8 cellular contexts compared by ENCODE assay signal in the genomic region with DNA sequence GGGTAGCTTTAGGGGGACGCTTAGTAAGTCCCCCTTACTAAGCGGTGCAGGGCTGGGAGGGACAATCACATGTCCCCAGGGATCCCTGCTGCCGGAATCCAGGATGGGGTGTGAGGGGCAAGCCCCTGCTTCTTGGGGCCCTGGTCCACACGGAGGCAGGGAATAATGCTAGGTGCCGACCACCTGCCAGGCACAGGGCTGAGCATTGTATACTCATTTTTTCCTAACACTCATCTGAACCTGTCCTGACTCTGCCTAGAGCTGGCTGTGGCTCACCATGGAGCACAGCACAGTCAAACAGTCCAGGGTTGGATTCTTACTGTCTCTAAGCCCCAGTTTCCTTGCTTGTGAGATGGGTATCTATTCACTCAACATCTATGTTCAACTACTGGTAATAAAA. TPM values are rescaled to one million over a fixed set of nuclear protein-coding genes. Genes with fewer than 3 reads are reported as not detected.
A peak's percentile ranks its signal among the peaks of the same experiment; 100 is the strongest.
DNase-seq lines count a peak whose midpoint lies in the region; ATAC-seq, FAIRE-seq and TF ChIP-seq lines count a peak whose summit lies in the region.

No MANE protein-coding gene starts in this region.

- H3K14ac ChIP-seq in trophoblast cell (ENCODE audit: low read length), result peak overlapping the region; percentile 80

- H3K27ac ChIP-seq in C4-2B (peak overlapping the region; percentile 68), SJSA1 (peak overlapping the region; percentile 17), endothelial cell of umbilical vein (ENCODE audit: insufficient read depth, low read depth, low read length) (peak overlapping the region; percentile 78), trophoblast cell (ENCODE audit: low read depth, low read length) (peak overlapping the region; percentile 36), WERI-Rb-1 (no peak overlapping the region)

- H3K27me3 ChIP-seq in SJSA1 (replicated peaks) (no peaks in the 10 kb centered on the region), endothelial cell of umbilical vein (ENCODE audit: control insufficient read depth in 2 of 2, insufficient read depth in 2 of 2, low read length in 2 of 2) (no peaks in the 10 kb centered on the region), trophoblast cell (ENCODE audit: insufficient read depth, low read length) (no peaks in the 10 kb centered on the region), WERI-Rb-1 (ENCODE audit: insufficient read depth, low read depth, severe bottlenecking) (no peaks in the 10 kb centered on the region)

- TF ChIP-seq CTCF in C4-2B (conservative IDR thresholded peaks at IDR 0.05), result no peak
- no peak for TF ChIP-seq CTCF in endothelial cell of umbilical vein (IDR thresholded peaks at IDR 0.05; ENCODE audit: extremely low read depth in 1 of 2, insufficient read depth in 1 of 2, low read depth in 1 of 2, low read length in 2 of 2)
- TF ChIP-seq CTCF in WERI-Rb-1 (IDR thresholded peaks at IDR 0.05; ENCODE audit: low read depth, low read length), result no peak

- WGBS in trophoblast cell (ENCODE audit: extremely low coverage, insufficient coverage, insufficient read length), result no CpG with 5 or more reads among the region's 5 CpGs

- POLR2A ChIA-PET in endothelial cell of umbilical vein (lab: Charles Lee), result interaction anchor here (1.3 kb wide), 1 partner anchor 19 kb away, joined by 3 read pairs; no protein-coding TSS in a partner anchor

- H4K12ac ChIP-seq in trophoblast cell (ENCODE audit: low read depth, low read length), result no peak overlapping the region

- H2BK12ac ChIP-seq in trophoblast cell (ENCODE audit: low read length), result peak overlapping the region; percentile 20

- no peak for ATAC-seq in GM21717 (IDR thresholded peaks at IDR 0.05; ENCODE audit: unreplicated experiment)
- ATAC-seq in GM18909 (IDR thresholded peaks at IDR 0.05; ENCODE audit: poor library complexity, unreplicated experiment), result no peak

- H3K4ac ChIP-seq in trophoblast cell (ENCODE audit: low read depth, low read length), result no peak overlapping the region

- CTCF ChIA-PET in endothelial cell of umbilical vein (lab: Charles Lee), result interaction anchor here (0.7 to 4.3 kb wide), 9 partner anchors 10 to 55 kb away, joined by 3 to 54 read pairs (median 10); partner anchors contain the start of genes FAM89B, PCNX3 and ZNRD2

- H3K9me3 ChIP-seq in SJSA1 (replicated peaks) (no peaks in the 10 kb centered on the region), endothelial cell of umbilical vein (replicated peaks; ENCODE audit: control insufficient read depth, insufficient read depth, low read length) (no peaks in the 10 kb centered on the region), trophoblast cell (ENCODE audit: insufficient read depth, low read depth, low read length) (no peaks in the 10 kb centered on the region), WERI-Rb-1 (ENCODE audit: severe bottlenecking) (no peaks in the 10 kb centered on the region)

- H3K36me3 ChIP-seq in SJSA1, result no peaks in the 10 kb centered on the region
- H3K36me3 ChIP-seq in endothelial cell of umbilical vein (ENCODE audit: control insufficient read depth in 2 of 2, extremely low read depth in 1 of 2, insufficient read depth in 2 of 2, low read length in 2 of 2), result no peaks in the 10 kb centered on the region
- no peaks in the 10 kb centered on the region for H3K36me3 ChIP-seq in trophoblast cell (ENCODE audit: control insufficient read depth in 1 of 2, insufficient read depth in 2 of 2, low read length in 2 of 2)
- no peaks in the 10 kb centered on the region for H3K36me3 ChIP-seq in WERI-Rb-1

- peak overlapping the region; percentile 67 for H2BK120ac ChIP-seq in trophoblast cell (ENCODE audit: insufficient read depth, low read length, poor library complexity)

- H4K8ac ChIP-seq in trophoblast cell (ENCODE audit: low read depth, low read length), result peak overlapping the region; percentile 92

- H3K4me2 ChIP-seq in endothelial cell of umbilical vein (ENCODE audit: insufficient read depth, low read length) (peak overlapping the region; percentile 44), trophoblast cell (ENCODE audit: low read length) (no peak overlapping the region)

- peak overlapping the region; percentile 38 for H2BK5ac ChIP-seq in trophoblast cell (ENCODE audit: low read depth, low read length, poor library complexity)

- H4K91ac ChIP-seq in trophoblast cell (ENCODE audit: low read depth, low read length), result peak overlapping the region; percentile 93

- FAIRE-seq in endothelial cell of umbilical vein (lab: Jason Lieb, UNC), result no peak

- H2AFZ ChIP-seq in endothelial cell of umbilical vein (ENCODE audit: low read depth, low read length), result no peak overlapping the region
- H2AFZ ChIP-seq in trophoblast cell (ENCODE audit: insufficient read depth, low read length, poor library complexity), result no peak overlapping the region

- dilution Hi-C loops in endothelial cell of umbilical vein (cut with MboI; ENCODE audit: extremely low pct_ligation_motif_present, low sequenced_read_pairs), result no loop called here

- no peaks in the 10 kb centered on the region for H4K20me1 ChIP-seq in endothelial cell of umbilical vein (replicated peaks; ENCODE audit: control insufficient read depth, extremely low read depth, insufficient read depth, low read length)

- DNase-seq in SJSA1 (ENCODE audit: low read depth in 1 of 2, low spot score in 2 of 2) (no peak), endothelial cell of umbilical vein (ENCODE audit: low read depth, low spot score) (no peak), trophoblast cell (no peak), NCI-H2196 (lab: John Stamatoyannopoulos, UW; ENCODE audit: unreplicated experiment) (no peak), WERI-Rb-1 (no peak)

- no TSS peak for BruUV-seq in endothelial cell of umbilical vein (replicated peaks; lab: Mats Ljungman, UMichigan)

- H3K18ac ChIP-seq in trophoblast cell (ENCODE audit: low read length), result no peak overlapping the region

- H3K9me1 ChIP-seq in endothelial cell of umbilical vein (replicated peaks; ENCODE audit: control insufficient read depth, extremely low read depth, insufficient read depth, low read length), result no peaks in the 10 kb centered on the region

- intact Hi-C loops in endothelial cell of umbilical vein (cut with micrococcal nuclease), result no loop called here

- H3K79me2 ChIP-seq in endothelial cell of umbilical vein (ENCODE audit: control insufficient read depth, insufficient read depth, low read length) (peaks cover 21% of the 10 kb centered on the region), trophoblast cell (ENCODE audit: control insufficient read depth, insufficient read depth, low read length, poor library complexity) (peaks cover 6% of the 10 kb centered on the region)

- H3K79me1 ChIP-seq in trophoblast cell (ENCODE audit: low read length), result peaks cover 27% of the 10 kb centered on the region

- peak overlapping the region; percentile 33 for H2AK5ac ChIP-seq in trophoblast cell (ENCODE audit: low read length)

- no peak overlapping the region for H3K23ac ChIP-seq in trophoblast cell (ENCODE audit: low read length)

- H3K9ac ChIP-seq in endothelial cell of umbilical vein (replicated peaks; ENCODE audit: extremely low read depth, insufficient read depth, low read length) (peak overlapping the region; percentile 57), trophoblast cell (ENCODE audit: low read length) (no peak overlapping the region)

- H3K4me3 ChIP-seq in SJSA1, result no peak overlapping the region
- no peak overlapping the region for H3K4me3 ChIP-seq in endothelial cell of umbilical vein (replicated peaks in 1 of 3; ENCODE audit: insufficient read depth in 1 of 3, low read depth in 1 of 3, low read length in 3 of 3)
- no peak overlapping the region for H3K4me3 ChIP-seq in trophoblast cell (ENCODE audit: low read depth, low read length)
- H3K4me3 ChIP-seq in WERI-Rb-1 (ENCODE audit: low read depth, low read length), result no peak overlapping the region

- H3K4me1 ChIP-seq in SJSA1 (replicated peaks) (peaks cover 66% of the 10 kb centered on the region), endothelial cell of umbilical vein (ENCODE audit: control insufficient read depth, extremely low read depth, insufficient read depth, low read length) (peaks cover 58% of the 10 kb centered on the region), trophoblast cell (ENCODE audit: control insufficient read depth in 1 of 2, insufficient read depth in 2 of 2, low read length in 2 of 2) (peaks cover 34 to 44% of the 10 kb centered on the region in 2 experiments)

- no peak for TF ChIP-seq POLR2A in endothelial cell of umbilical vein (IDR thresholded peaks at IDR 0.05; ENCODE audit: low read depth, low read length)

RNA-seq across cellular contexts. Expression of gene LTBP3, which starts 1.4 kb away (rescaled TPM):
- total RNA-seq in SJSA1 (2014; rRNA removed; shearing (Covaris generic)), result 22.9 and 52.0 TPM in 2 replicates
- 120 and 121 TPM in 2 replicates for total RNA-seq in endothelial cell of umbilical vein
- 209 and 225 TPM in 2 replicates for polyA plus RNA-seq in endothelial cell of umbilical vein
- polyA plus RNA-seq in endothelial cell of umbilical vein (2011; cell fraction: cytosol; rRNA removed), result 92.6 and 135 TPM in 2 replicates
- 799 and 904 TPM in 2 replicates for polyA plus RNA-seq in endothelial cell of umbilical vein (2011; cell fraction: nucleus; rRNA removed)
- 108 and 232 TPM in 2 replicates for polyA plus RNA-seq in endothelial cell of umbilical vein (2012)
- 44.1 and 70.6 TPM in 2 replicates for polyA minus RNA-seq in endothelial cell of umbilical vein
- polyA minus RNA-seq in endothelial cell of umbilical vein (2011; cell fraction: cytosol; rRNA and poly(A)+ RNA removed), result 8.5 TPM
- polyA minus RNA-seq in endothelial cell of umbilical vein (2011; cell fraction: nucleus; rRNA and poly(A)+ RNA removed), result 104 and 152 TPM in 2 replicates
- polyA plus RNA-seq in trophoblast cell (2013), result 36.2 and 40.2 TPM in 2 replicates

RNA-seq across cellular contexts. Expression of gene ZNRD2, which starts 10.7 kb away (rescaled TPM):
- 109 and 111 TPM in 2 replicates for total RNA-seq in SJSA1 (2014; rRNA removed; shearing (Covaris generic))
- 40.8 and 46.9 TPM in 2 replicates for total RNA-seq in endothelial cell of umbilical vein
- 96.2 and 96.7 TPM in 2 replicates for polyA plus RNA-seq in endothelial cell of umbilical vein
- polyA plus RNA-seq in endothelial cell of umbilical vein (2011; cell fraction: cytosol; rRNA removed), result 73.6 and 74.5 TPM in 2 replicates
- 50.6 TPM in 2 replicates for polyA plus RNA-seq in endothelial cell of umbilical vein (2011; cell fraction: nucleus; rRNA removed)
- 93.2 and 99.8 TPM in 2 replicates for polyA plus RNA-seq in endothelial cell of umbilical vein (2012)
- 11.3 and 14.6 TPM in 2 replicates for polyA minus RNA-seq in endothelial cell of umbilical vein
- polyA minus RNA-seq in endothelial cell of umbilical vein (2011; cell fraction: cytosol; rRNA and poly(A)+ RNA removed), result 27.7 TPM
- polyA minus RNA-seq in endothelial cell of umbilical vein (2011; cell fraction: nucleus; rRNA and poly(A)+ RNA removed), result 14.4 and 33.5 TPM in 2 replicates
- 88.8 and 89.4 TPM in 2 replicates for polyA plus RNA-seq in trophoblast cell (2013)

RNA-seq across cellular contexts. Expression of gene FAM89B, which starts 12.8 kb away (rescaled TPM):
- total RNA-seq in SJSA1 (2014; rRNA removed; shearing (Covaris generic)), result 35.1 and 64.9 TPM in 2 replicates
- 63.1 and 63.8 TPM in 2 replicates for total RNA-seq in endothelial cell of umbilical vein
- 153 and 193 TPM in 2 replicates for polyA plus RNA-seq in endothelial cell of umbilical vein
- polyA plus RNA-seq in endothelial cell of umbilical vein (2011; cell fraction: cytosol; rRNA removed), result 57.2 and 80.4 TPM in 2 replicates
- 31.0 and 31.4 TPM in 2 replicates for polyA plus RNA-seq in endothelial cell of umbilical vein (2011; cell fraction: nucleus; rRNA removed)
- polyA plus RNA-seq in endothelial cell of umbilical vein (2012), result 44.3 and 64.1 TPM in 2 replicates
- polyA minus RNA-seq in endothelial cell of umbilical vein, result 30.8 and 35.3 TPM in 2 replicates
- polyA minus RNA-seq in endothelial cell of umbilical vein (2011; cell fraction: cytosol; rRNA and poly(A)+ RNA removed), result 10.7 TPM
- 15.6 and 20.3 TPM in 2 replicates for polyA minus RNA-seq in endothelial cell of umbilical vein (2011; cell fraction: nucleus; rRNA and poly(A)+ RNA removed)
- polyA plus RNA-seq in trophoblast cell (2013), result 71.6 and 72.3 TPM in 2 replicates

RNA-seq across cellular contexts. Expression of gene EHBP1L1, which starts 16.3 kb away (rescaled TPM):
- total RNA-seq in SJSA1 (2014; rRNA removed; shearing (Covaris generic)), result 103 and 107 TPM in 2 replicates
- total RNA-seq in endothelial cell of umbilical vein, result 18.8 and 19.7 TPM in 2 replicates
- polyA plus RNA-seq in endothelial cell of umbilical vein, result 12.7 and 18.5 TPM in 2 replicates
- polyA plus RNA-seq in endothelial cell of umbilical vein (2011; cell fraction: cytosol; rRNA removed), result 7.1 and 11.1 TPM in 2 replicates
- polyA plus RNA-seq in endothelial cell of umbilical vein (2011; cell fraction: nucleus; rRNA removed), result 29.6 and 32.5 TPM in 2 replicates
- 14.2 and 20.1 TPM in 2 replicates for polyA plus RNA-seq in endothelial cell of umbilical vein (2012)
- 8.6 and 12.0 TPM in 2 replicates for polyA minus RNA-seq in endothelial cell of umbilical vein
- 64.3 TPM for polyA minus RNA-seq in endothelial cell of umbilical vein (2011; cell fraction: cytosol; rRNA and poly(A)+ RNA removed)
- polyA minus RNA-seq in endothelial cell of umbilical vein (2011; cell fraction: nucleus; rRNA and poly(A)+ RNA removed), result 7.8 and 11.2 TPM in 2 replicates
- 12.5 and 13.2 TPM in 2 replicates for polyA plus RNA-seq in trophoblast cell (2013)

RNA-seq across cellular contexts. Expression of gene SCYL1, which starts 34.7 kb away (rescaled TPM):
- 103 and 130 TPM in 2 replicates for total RNA-seq in SJSA1 (2014; rRNA removed; shearing (Covaris generic))
- total RNA-seq in endothelial cell of umbilical vein, result 88.2 and 88.7 TPM in 2 replicates
- 126 and 153 TPM in 2 replicates for polyA plus RNA-seq in endothelial cell of umbilical vein
- 95.1 and 111 TPM in 2 replicates for polyA plus RNA-seq in endothelial cell of umbilical vein (2011; cell fraction: cytosol; rRNA removed)
- polyA plus RNA-seq in endothelial cell of umbilical vein (2011; cell fraction: nucleus; rRNA removed), result 143 and 176 TPM in 2 replicates
- polyA plus RNA-seq in endothelial cell of umbilical vein (2012), result 53.3 and 68.2 TPM in 2 replicates
- 50.9 and 74.3 TPM in 2 replicates for polyA minus RNA-seq in endothelial cell of umbilical vein
- 57.2 TPM for polyA minus RNA-seq in endothelial cell of umbilical vein (2011; cell fraction: cytosol; rRNA and poly(A)+ RNA removed)
- 38.2 and 51.4 TPM in 2 replicates for polyA minus RNA-seq in endothelial cell of umbilical vein (2011; cell fraction: nucleus; rRNA and poly(A)+ RNA removed)
- 117 and 118 TPM in 2 replicates for polyA plus RNA-seq in trophoblast cell (2013)
